ENCODE assay signal across 10 cellular contexts in the genomic region with DNA sequence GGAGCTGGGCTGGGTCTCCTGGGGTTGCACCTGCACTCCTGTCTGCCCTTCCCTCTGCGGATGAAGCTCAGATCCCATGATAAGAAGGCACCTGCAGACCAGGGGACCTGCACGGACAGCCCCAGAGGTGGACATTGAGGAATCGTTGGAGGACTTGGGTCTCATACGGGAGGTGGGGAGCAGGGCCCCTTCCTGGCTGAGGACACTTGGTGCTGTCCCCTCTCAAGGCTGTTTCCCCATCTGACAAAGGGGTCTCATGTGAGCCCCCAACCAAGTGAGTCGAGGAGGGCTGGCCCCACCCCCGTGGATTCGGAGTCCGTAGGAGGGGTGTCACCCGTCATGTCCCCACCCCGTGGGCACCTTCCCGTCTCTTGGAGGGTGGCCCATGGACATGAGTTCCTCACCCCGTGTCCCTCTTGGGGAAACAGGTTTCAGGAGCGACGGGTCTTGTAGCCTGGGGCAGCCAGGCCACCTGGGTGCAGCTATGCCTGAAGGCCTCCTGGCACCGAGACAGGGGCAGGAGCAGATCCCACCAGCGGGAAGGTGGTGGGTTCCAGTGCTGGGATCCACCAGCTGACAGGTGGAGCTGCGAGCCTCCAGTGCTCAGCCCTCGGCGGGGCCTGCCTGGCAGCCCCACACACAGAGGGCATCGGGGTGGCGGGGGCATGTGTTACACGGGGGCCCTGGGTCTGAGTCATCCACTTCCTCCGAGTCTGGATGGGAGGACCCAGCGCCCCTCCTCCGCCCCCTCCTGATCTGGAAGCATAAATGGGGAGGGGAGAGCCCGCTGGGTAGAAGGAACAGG. TPM values are rescaled to one million over a fixed set of nuclear protein-coding genes. Genes with fewer than 3 reads are reported as not detected.
"Had no signal": no experiment of that assay in that cellular context is flagged by ENCODE, and none has a peak within 500 bp of the region (broad histone marks: within the 10 kb centered on the region; RNA-seq: fewer than 3 reads in every experiment).

A gene (plus strand): TSS at position 794 of the 805 bp plus-strand sequence. CDS start 212 bp downstream, outside the sequence.

RNA-seq across cellular contexts. Expression of the gene that starts here (rescaled TPM):
- total RNA-seq: dermis microvascular lymphatic vessel endothelial cell; frontal cortex; lung microvascular endothelial cell; mesothelial cell of epicardium; naive thymus-derived CD4-positive, alpha-beta T cell; occipital lobe; renal cortical epithelial cell; skeletal muscle tissue; temporal lobe had no signal
- polyA plus RNA-seq: keratinocyte; naive thymus-derived CD4-positive, alpha-beta T cell had no signal
